Comparison of ENCODE assay signal across 10 cellular contexts in genomic region chr2:32825291-32825712, GRCh38.
DNase-seq lines count a peak whose midpoint lies in the region; ATAC-seq, FAIRE-seq and TF ChIP-seq lines count a peak whose summit lies in the region.
"Had no signal": no experiment of that assay in that cellular context is flagged by ENCODE, and none has a peak within 500 bp of the region (broad histone marks: within the 10 kb centered on the region; RNA-seq: fewer than 3 reads in every experiment).

No MANE protein-coding gene starts in this region.

- TF ChIP-seq CTCF in prostate gland (IDR thresholded peaks at IDR 0.05) (no peak), kidney (IDR thresholded peaks at IDR 0.05; ENCODE audit: borderline replicate concordance, extremely low read depth, insufficient read depth) (no peak)

- H3K9ac ChIP-seq in kidney (ENCODE audit: low read length in 2 of 2): no peak overlapping the region

- H3K9me3 ChIP-seq in prostate gland (no peaks in the 10 kb centered on the region), kidney (ENCODE audit: control insufficient read depth in 1 of 2, low read length in 2 of 2) (peaks cover 2 to 5% of the 10 kb centered on the region in 2 donors)

- 22% methylated on average over 6 of the region's 6 CpGs for WGBS in prostate gland

- H3K36me3 ChIP-seq in prostate gland: no peaks in the 10 kb centered on the region
- H3K36me3 ChIP-seq in kidney (ENCODE audit: control insufficient read depth in 1 of 2, insufficient read depth in 2 of 2, low read length in 2 of 2): no peaks in the 10 kb centered on the region

- ATAC-seq in SK-N-SH treated with all-trans-retinoic acid at 6 μM for 48 hours (peak; percentile 78), Right ventricle myocardium superior (ENCODE audit: poor library complexity) (peak; percentile 64)
- ATAC-seq: effector memory CD8-positive, alpha-beta T cell had no signal

- peak; percentile 62 for DNase-seq in LHCN-M2 (ENCODE audit: low read depth)
- peak; percentile 60 for DNase-seq in Right ventricle myocardium superior
- DNase-seq in pulmonary artery endothelial cell (ENCODE audit: low read depth, low spot score): peak; percentile 63
- no peak for DNase-seq in activated CD4-positive, CD25-positive, alpha-beta regulatory T cell treated with anti-CD3 and anti-CD28 coated beads, Interleukin-2, amount 50 U/mL, for 72 hours
- DNase-seq in prostate gland (ENCODE audit: low spot score): no peak
- no peak for DNase-seq in GF-D8 (lab: John Stamatoyannopoulos, UW)
- DNase-seq in kidney: no peak
- DNase-seq: effector memory CD8-positive, alpha-beta T cell; T-helper 1 cell had no signal

- TF ChIP-seq POLR2A in prostate gland (IDR thresholded peaks at IDR 0.05): no peak

- FAIRE-seq in kidney (lab: Jason Lieb, UNC): no peak

- H3K27ac ChIP-seq in prostate gland (no peak overlapping the region), kidney (ENCODE audit: low read depth in 2 of 2, low read length in 2 of 2) (no peak overlapping the region)

- intact Hi-C loops in Right ventricle myocardium superior (cut with DNase I): no loop called here
- intact Hi-C loops in prostate gland (cut with DNase I): no loop called here
- intact Hi-C loops in kidney (cut with DNase I): no loop called here

- no peak overlapping the region for H3K4me3 ChIP-seq in prostate gland
- H3K4me3 ChIP-seq in kidney (ENCODE audit: low read length in 2 of 2): no peak overlapping the region

- no peaks in the 10 kb centered on the region for H3K27me3 ChIP-seq in prostate gland (replicated peaks; ENCODE audit: insufficient read depth)

- H3K4me1 ChIP-seq in prostate gland (replicated peaks): peaks cover 2% of the 10 kb centered on the region
- H3K4me1 ChIP-seq in kidney (ENCODE audit: control insufficient read depth in 1 of 2, insufficient read depth in 1 of 2, low read depth in 1 of 2, low read length in 2 of 2): no peaks in the 10 kb centered on the region

TF ChIP-seq in SK-N-SH treated with all-trans-retinoic acid at 6 μM for 48 hours, 23 proteins besides CTCF, POLR2A, EP300 and RAD21 (continues in another document):
- TF ChIP-seq SNAI2 (CRISPR knock-in tag; IDR thresholded peaks at IDR 0.05) (peak; percentile 78; the same call in 1 of the 2 replicates), ZFP3 (CRISPR knock-in tag; IDR thresholded peaks at IDR 0.05) (peak; percentile 50; the same call in 1 of the 2 replicates), BACH2 (CRISPR knock-in tag; IDR thresholded peaks at IDR 0.05; ENCODE audit: borderline replicate concordance) (no peak), ZNF70 (CRISPR knock-in tag; IDR thresholded peaks at IDR 0.05) (no peak), ISL1 (CRISPR knock-in tag; IDR thresholded peaks at IDR 0.05) (peak; percentile 77), ARNTL (CRISPR knock-in tag; IDR thresholded peaks at IDR 0.05; ENCODE audit: borderline replicate concordance, low read depth) (no peak), GLIS3 (CRISPR knock-in tag; IDR thresholded peaks at IDR 0.05) (peak; percentile 48; the same call in 1 of the 2 replicates), TOX (CRISPR knock-in tag; IDR thresholded peaks at IDR 0.05; ENCODE audit: borderline replicate concordance) (no peak), CSDC2 (CRISPR knock-in tag; IDR thresholded peaks at IDR 0.05) (no peak), ESRRG (CRISPR knock-in tag; IDR thresholded peaks at IDR 0.05) (0 out of 2 replicates have a peak, but pooled peaks have one; percentile 77), RARB (CRISPR knock-in tag; IDR thresholded peaks at IDR 0.05) (no peak), ZNF8 (CRISPR knock-in tag; IDR thresholded peaks at IDR 0.05) (peak; percentile 5; the same call in 1 of the 2 replicates), ZNF565 (CRISPR knock-in tag; conservative IDR thresholded peaks at IDR 0.05; ENCODE audit: low read depth) (0 out of 2 replicates have a peak, but pooled peaks have one; percentile 35), TCF4 (CRISPR knock-in tag; IDR thresholded peaks at IDR 0.05; ENCODE audit: borderline replicate concordance) (peak; percentile 90), ZFP30 (CRISPR knock-in tag; IDR thresholded peaks at IDR 0.05) (no peak)
- TF ChIP-seq, protein P1, sequence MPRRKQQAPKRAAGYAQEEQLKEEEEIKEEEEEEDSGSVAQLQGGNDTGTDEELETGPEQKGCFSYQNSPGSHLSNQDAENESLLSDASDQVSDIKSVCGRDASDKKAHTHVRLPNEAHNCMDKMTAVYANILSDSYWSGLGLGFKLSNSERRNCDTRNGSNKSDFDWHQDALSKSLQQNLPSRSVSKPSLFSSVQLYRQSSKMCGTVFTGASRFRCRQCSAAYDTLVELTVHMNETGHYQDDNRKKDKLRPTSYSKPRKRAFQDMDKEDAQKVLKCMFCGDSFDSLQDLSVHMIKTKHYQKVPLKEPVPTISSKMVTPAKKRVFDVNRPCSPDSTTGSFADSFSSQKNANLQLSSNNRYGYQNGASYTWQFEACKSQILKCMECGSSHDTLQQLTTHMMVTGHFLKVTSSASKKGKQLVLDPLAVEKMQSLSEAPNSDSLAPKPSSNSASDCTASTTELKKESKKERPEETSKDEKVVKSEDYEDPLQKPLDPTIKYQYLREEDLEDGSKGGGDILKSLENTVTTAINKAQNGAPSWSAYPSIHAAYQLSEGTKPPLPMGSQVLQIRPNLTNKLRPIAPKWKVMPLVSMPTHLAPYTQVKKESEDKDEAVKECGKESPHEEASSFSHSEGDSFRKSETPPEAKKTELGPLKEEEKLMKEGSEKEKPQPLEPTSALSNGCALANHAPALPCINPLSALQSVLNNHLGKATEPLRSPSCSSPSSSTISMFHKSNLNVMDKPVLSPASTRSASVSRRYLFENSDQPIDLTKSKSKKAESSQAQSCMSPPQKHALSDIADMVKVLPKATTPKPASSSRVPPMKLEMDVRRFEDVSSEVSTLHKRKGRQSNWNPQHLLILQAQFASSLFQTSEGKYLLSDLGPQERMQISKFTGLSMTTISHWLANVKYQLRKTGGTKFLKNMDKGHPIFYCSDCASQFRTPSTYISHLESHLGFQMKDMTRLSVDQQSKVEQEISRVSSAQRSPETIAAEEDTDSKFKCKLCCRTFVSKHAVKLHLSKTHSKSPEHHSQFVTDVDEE (CRISPR knock-in tag; IDR thresholded peaks at IDR 0.05): peak; percentile 92
- TF ChIP-seq, protein P2, sequence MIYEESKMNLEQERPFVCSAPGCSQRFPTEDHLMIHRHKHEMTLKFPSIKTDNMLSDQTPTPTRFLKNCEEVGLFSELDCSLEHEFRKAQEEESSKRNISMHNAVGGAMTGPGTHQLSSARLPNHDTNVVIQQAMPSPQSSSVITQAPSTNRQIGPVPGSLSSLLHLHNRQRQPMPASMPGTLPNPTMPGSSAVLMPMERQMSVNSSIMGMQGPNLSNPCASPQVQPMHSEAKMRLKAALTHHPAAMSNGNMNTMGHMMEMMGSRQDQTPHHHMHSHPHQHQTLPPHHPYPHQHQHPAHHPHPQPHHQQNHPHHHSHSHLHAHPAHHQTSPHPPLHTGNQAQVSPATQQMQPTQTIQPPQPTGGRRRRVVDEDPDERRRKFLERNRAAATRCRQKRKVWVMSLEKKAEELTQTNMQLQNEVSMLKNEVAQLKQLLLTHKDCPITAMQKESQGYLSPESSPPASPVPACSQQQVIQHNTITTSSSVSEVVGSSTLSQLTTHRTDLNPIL (CRISPR knock-in tag; IDR thresholded peaks at IDR 0.05; ENCODE audit: low read depth): peak; percentile 78
- TF ChIP-seq, protein P3, sequence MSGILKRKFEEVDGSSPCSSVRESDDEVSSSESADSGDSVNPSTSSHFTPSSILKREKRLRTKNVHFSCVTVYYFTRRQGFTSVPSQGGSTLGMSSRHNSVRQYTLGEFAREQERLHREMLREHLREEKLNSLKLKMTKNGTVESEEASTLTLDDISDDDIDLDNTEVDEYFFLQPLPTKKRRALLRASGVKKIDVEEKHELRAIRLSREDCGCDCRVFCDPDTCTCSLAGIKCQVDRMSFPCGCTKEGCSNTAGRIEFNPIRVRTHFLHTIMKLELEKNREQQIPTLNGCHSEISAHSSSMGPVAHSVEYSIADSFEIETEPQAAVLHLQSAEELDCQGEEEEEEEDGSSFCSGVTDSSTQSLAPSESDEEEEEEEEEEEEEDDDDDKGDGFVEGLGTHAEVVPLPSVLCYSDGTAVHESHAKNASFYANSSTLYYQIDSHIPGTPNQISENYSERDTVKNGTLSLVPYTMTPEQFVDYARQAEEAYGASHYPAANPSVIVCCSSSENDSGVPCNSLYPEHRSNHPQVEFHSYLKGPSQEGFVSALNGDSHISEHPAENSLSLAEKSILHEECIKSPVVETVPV (CRISPR knock-in tag; IDR thresholded peaks at IDR 0.05): peak; percentile 74; the same call in 1 of the 2 replicates
- TF ChIP-seq, protein P4, sequence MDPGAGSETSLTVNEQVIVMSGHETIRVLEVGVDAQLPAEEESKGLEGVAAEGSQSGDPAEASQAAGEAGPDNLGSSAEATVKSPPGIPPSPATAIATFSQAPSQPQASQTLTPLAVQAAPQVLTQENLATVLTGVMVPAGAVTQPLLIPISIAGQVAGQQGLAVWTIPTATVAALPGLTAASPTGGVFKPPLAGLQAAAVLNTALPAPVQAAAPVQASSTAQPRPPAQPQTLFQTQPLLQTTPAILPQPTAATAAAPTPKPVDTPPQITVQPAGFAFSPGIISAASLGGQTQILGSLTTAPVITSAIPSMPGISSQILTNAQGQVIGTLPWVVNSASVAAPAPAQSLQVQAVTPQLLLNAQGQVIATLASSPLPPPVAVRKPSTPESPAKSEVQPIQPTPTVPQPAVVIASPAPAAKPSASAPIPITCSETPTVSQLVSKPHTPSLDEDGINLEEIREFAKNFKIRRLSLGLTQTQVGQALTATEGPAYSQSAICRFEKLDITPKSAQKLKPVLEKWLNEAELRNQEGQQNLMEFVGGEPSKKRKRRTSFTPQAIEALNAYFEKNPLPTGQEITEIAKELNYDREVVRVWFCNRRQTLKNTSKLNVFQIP (CRISPR knock-in tag; IDR thresholded peaks at IDR 0.05; ENCODE audit: borderline replicate concordance, low read depth): no peak
- TF ChIP-seq, protein P5, sequence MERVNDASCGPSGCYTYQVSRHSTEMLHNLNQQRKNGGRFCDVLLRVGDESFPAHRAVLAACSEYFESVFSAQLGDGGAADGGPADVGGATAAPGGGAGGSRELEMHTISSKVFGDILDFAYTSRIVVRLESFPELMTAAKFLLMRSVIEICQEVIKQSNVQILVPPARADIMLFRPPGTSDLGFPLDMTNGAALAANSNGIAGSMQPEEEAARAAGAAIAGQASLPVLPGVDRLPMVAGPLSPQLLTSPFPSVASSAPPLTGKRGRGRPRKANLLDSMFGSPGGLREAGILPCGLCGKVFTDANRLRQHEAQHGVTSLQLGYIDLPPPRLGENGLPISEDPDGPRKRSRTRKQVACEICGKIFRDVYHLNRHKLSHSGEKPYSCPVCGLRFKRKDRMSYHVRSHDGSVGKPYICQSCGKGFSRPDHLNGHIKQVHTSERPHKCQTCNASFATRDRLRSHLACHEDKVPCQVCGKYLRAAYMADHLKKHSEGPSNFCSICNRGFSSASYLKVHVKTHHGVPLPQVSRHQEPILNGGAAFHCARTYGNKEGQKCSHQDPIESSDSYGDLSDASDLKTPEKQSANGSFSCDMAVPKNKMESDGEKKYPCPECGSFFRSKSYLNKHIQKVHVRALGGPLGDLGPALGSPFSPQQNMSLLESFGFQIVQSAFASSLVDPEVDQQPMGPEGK (CRISPR knock-in tag; IDR thresholded peaks at IDR 0.05; ENCODE audit: borderline replicate concordance): peak; percentile 51; the same call in 1 of the 2 replicates

Comparison
In these comparisons a context has a peak if more than half of its experiments do, and no peak if none do; other contexts are left out.
1. DNase-seq: peak in LHCN-M2 (single experiment), Right ventricle myocardium superior (single experiment) and pulmonary artery endothelial cell (single experiment); none in activated CD4-positive, CD25-positive, alpha-beta regulatory T cell treated with anti-CD3 and anti-CD28 coated beads, Interleukin-2, amount 50 U/mL, for 72 hours (single experiment), prostate gland (single experiment), GF-D8 (single experiment) and kidney (single experiment).